1 cellular context compared by ENCODE assay signal in the genomic region with DNA sequence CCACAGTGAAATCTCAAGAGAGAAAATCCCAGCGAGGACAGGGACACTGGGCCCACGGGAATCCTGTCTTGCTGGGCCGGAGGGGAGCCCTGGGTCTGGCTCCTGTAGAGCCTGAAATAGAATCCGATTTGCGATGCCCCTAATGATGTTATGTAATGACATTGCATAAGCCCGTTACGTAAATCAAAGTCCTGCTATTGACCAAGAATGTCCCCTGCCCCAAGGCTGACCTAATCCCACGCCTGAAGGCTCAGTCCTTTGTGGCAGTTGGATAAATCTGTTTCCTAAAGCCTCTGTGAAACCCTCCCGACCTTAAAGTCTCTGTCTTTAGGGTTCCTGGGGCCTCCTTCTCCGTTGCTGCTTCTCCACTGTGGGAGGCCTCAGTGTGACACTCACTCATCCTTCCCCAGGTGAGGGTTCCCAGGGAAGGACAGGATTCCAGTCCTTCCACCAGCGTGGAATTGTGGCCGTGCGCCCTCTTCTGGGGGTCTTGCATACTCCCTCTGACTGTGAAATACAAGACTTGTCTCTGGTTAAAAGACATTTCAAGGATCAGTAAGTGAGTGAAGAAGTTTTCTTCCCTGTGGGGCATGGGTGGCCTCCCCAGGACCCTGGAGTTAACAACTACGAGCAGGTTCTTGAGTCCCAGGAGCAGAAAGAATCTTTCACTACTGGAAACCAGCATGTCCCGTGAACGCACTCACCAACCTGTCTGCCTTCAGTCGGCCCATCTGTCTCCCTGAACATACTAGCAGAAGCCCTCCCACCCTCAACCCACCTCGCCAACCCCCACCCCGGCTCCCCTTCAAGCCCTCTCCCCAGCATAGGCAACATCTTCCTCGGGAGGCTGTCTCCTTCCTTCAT.
TF ChIP-seq lines count a peak whose summit lies in the region.

No MANE protein-coding gene starts in this region.

TF ChIP-seq in H1, 55 proteins besides CTCF, POLR2A, EP300 and RAD21:
- no peak for TF ChIP-seq ATF3 (IDR thresholded peaks at IDR 0.05; ENCODE audit: insufficient read depth, low read depth, low read length)
- no peak for TF ChIP-seq SAP30 (IDR thresholded peaks at IDR 0.05; ENCODE audit: insufficient read depth, insufficient replicate concordance, low read length)
- peak; percentile 42; the same call in 1 of the 2 replicates for TF ChIP-seq BACH1 (IDR thresholded peaks at IDR 0.05; ENCODE audit: low read length)
- 0 out of 2 replicates have a peak, but pooled peaks have one; percentile 30 for TF ChIP-seq TEAD4 (IDR thresholded peaks at IDR 0.05; ENCODE audit: low read depth, low read length)
- TF ChIP-seq HDAC2 (IDR thresholded peaks at IDR 0.05; ENCODE audit: borderline replicate concordance in 1 of 2, low read depth in 2 of 2, low read length in 2 of 2) = 0 out of 4 replicates have a peak, but pooled peaks of 1 of the 2 experiments have one; percentile 72
